In the genomic region with DNA sequence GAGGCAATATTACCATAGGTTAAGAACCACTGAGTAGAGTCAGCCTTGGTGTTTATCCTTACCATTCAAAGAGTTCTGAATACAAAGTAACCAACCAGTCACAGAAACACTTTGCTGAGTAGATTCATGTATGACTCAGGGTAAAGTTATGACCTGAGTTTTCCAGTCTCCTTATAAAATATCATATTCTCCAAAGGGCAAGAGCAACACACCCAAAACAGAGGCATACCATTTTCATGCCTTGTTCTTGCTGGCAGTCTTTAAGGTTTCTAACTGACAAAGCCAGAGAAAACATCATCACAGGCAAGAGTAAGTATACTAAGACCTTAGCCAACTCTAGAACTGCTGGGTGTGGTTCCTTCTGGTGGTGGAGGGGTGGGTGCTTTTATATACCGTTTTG, we compare ENCODE assay signal across 12 cellular contexts. TPM values are rescaled to one million over a fixed set of nuclear protein-coding genes. Genes with fewer than 3 reads are reported as not detected.
A peak's percentile ranks its signal among the peaks of the same experiment; 100 is the strongest.
DNase-seq lines count a peak whose midpoint lies in the region; ATAC-seq and TF ChIP-seq lines count a peak whose summit lies in the region.
"Had no signal": no experiment of that assay in that cellular context is flagged by ENCODE, and none has a peak within 500 bp of the region (broad histone marks: within the 10 kb centered on the region; RNA-seq: fewer than 3 reads in every experiment).

No MANE protein-coding gene starts in this region.

- POLR2A ChIA-PET in RWPE1 (lab: Yijun Ruan, JAX; ENCODE audit: low non-redundant PET) = interaction anchor here (0.6 to 0.7 kb wide), 2 partner anchors 11 to 282 kb away, joined by 3 to 5 read pairs; no protein-coding TSS in a partner anchor

- H3K36me3 ChIP-seq in esophagus squamous epithelium = peaks cover 0 to 6% (median 0%) of the 10 kb centered on the region in 3 donors
- H3K36me3 ChIP-seq in tibial nerve = no peaks in the 10 kb centered on the region
- H3K36me3 ChIP-seq in upper lobe of right lung = no peaks in the 10 kb centered on the region
- H3K36me3 ChIP-seq: pancreas had no signal

- 9% methylated on average over 1 of the region's 1 CpG for WGBS in esophagus squamous epithelium, 2 donors
- WGBS in tibial nerve, 2 donors = 22 to 34% methylated on average over 1 of the region's 1 CpG

- peaks cover 31% of the 10 kb centered on the region for H3K36me3 Mint-ChIP-seq in stimulated activated effector memory CD8-positive, alpha-beta T cell treated with anti-CD3 and anti-CD28 coated beads, Interleukin-12 subunit alpha, Interleukin-12 subunit beta, amount 100 ng/mL, for 72 hours

- H3K27me3 ChIP-seq in esophagus squamous epithelium (no peaks in the 10 kb centered on the region), tibial nerve (no peaks in the 10 kb centered on the region), upper lobe of right lung (no peaks in the 10 kb centered on the region)
- H3K27me3 ChIP-seq: dorsolateral prefrontal cortex, pancreas had no signal

- intact Hi-C loops in esophagus squamous epithelium (cut with DNase I) (no loop called here), upper lobe of right lung (cut with DNase I) (no loop called here)

- TF ChIP-seq POLR2A in esophagus squamous epithelium (IDR thresholded peaks at IDR 0.05) (no peak), tibial nerve (IDR thresholded peaks at IDR 0.05) (no peak)

- H3K27ac ChIP-seq in RWPE1 (peak overlapping the region; percentile 96), esophagus squamous epithelium (peak overlapping the region; percentile 61 to 98 (median 90)), tibial nerve (peak overlapping the region in 2 of 4 donors; percentile 56 to 99), upper lobe of right lung (no peak overlapping the region)
- H3K27ac ChIP-seq: pancreas had no signal

- no peaks in the 10 kb centered on the region for H3K9me3 ChIP-seq in esophagus squamous epithelium
- H3K9me3 ChIP-seq in tibial nerve = no peaks in the 10 kb centered on the region
- no peaks in the 10 kb centered on the region for H3K9me3 ChIP-seq in upper lobe of right lung
- H3K9me3 ChIP-seq: pancreas had no signal

- no peak for DNase-seq in activated CD4-positive, CD25-positive, alpha-beta regulatory T cell (lab: John Stamatoyannopoulos, UW)
- peak; percentile 76 for DNase-seq in RWPE1 (ENCODE audit: low spot score)
- DNase-seq in esophagus squamous epithelium (lab: John Stamatoyannopoulos, UW) = no peak
- no peak for DNase-seq in stimulated activated effector memory CD8-positive, alpha-beta T cell treated with anti-CD3 and anti-CD28 coated beads, Interleukin-12 subunit alpha, Interleukin-12 subunit beta, amount 100 ng/mL, for 72 hours (ENCODE audit: low spot score in 2 of 2)
- no peak for DNase-seq in COR-L47 (lab: John Stamatoyannopoulos, UW)
- no peak for DNase-seq in tibial nerve (ENCODE audit: low spot score in 2 of 2)
- no peak for DNase-seq in upper lobe of right lung
- DNase-seq: dorsolateral prefrontal cortex, pancreas, T-cell had no signal

- no peak overlapping the region for H3K4me3 Mint-ChIP-seq in stimulated activated effector memory CD8-positive, alpha-beta T cell treated with anti-CD3 and anti-CD28 coated beads, Interleukin-12 subunit alpha, Interleukin-12 subunit beta, amount 100 ng/mL, for 72 hours
- H3K4me3 Mint-ChIP-seq: B cell had no signal

- no peak for TF ChIP-seq EP300 in tibial nerve (IDR thresholded peaks at IDR 0.05)

- H3K9me3 Mint-ChIP-seq in stimulated activated effector memory CD8-positive, alpha-beta T cell treated with anti-CD3 and anti-CD28 coated beads, Interleukin-12 subunit alpha, Interleukin-12 subunit beta, amount 100 ng/mL, for 72 hours = no peaks in the 10 kb centered on the region
- H3K9me3 Mint-ChIP-seq: T-cell had no signal

- H3K4me3 ChIP-seq in esophagus squamous epithelium = peak overlapping the region in 1 of 4 donors; percentile 1
- no peak overlapping the region for H3K4me3 ChIP-seq in tibial nerve
- no peak overlapping the region for H3K4me3 ChIP-seq in upper lobe of right lung
- H3K4me3 ChIP-seq: dorsolateral prefrontal cortex, pancreas had no signal

- TF ChIP-seq CTCF in RWPE1 (conservative IDR thresholded peaks at IDR 0.05; ENCODE audit: low read depth) (no peak), esophagus squamous epithelium (IDR thresholded peaks at IDR 0.05) (no peak), tibial nerve (IDR thresholded peaks at IDR 0.05) (no peak), upper lobe of right lung (IDR thresholded peaks at IDR 0.05) (no peak)

- H3K4me1 ChIP-seq in esophagus squamous epithelium (peaks cover 32 to 76% (median 52%) of the 10 kb centered on the region in 3 donors), tibial nerve (peaks cover 0 to 77% (median 39%) of the 10 kb centered on the region in 4 donors), upper lobe of right lung (peaks cover 46% of the 10 kb centered on the region)

- peak overlapping the region; percentile 26 for H3K27ac Mint-ChIP-seq in stimulated activated effector memory CD8-positive, alpha-beta T cell treated with anti-CD3 and anti-CD28 coated beads, Interleukin-12 subunit alpha, Interleukin-12 subunit beta, amount 100 ng/mL, for 72 hours
- H3K27ac Mint-ChIP-seq: B cell, T-cell had no signal

- peaks cover 30% of the 10 kb centered on the region for H3K4me1 Mint-ChIP-seq in stimulated activated effector memory CD8-positive, alpha-beta T cell treated with anti-CD3 and anti-CD28 coated beads, Interleukin-12 subunit alpha, Interleukin-12 subunit beta, amount 100 ng/mL, for 72 hours

- CTCF ChIA-PET in RWPE1 (lab: Yijun Ruan, JAX) = no interaction called here

- peak; percentile 41 to 55 for ATAC-seq in activated CD4-positive, CD25-positive, alpha-beta regulatory T cell treated with anti-CD3 and anti-CD28 coated beads, Interleukin-2, amount 50 U/mL, for 24 hours
- ATAC-seq in stimulated activated effector memory CD8-positive, alpha-beta T cell treated with anti-CD3 and anti-CD28 coated beads, Interleukin-12 subunit alpha, Interleukin-12 subunit beta, amount 100 ng/mL, for 72 hours = peak; percentile 57
- ATAC-seq in upper lobe of right lung = no peak
- ATAC-seq: pancreas, T-cell had no signal

RNA-seq across cellular contexts. Expression of a gene that starts 3.2 kb away (rescaled TPM):
- total RNA-seq in esophagus squamous epithelium (10 to 100 TPM; 39.1 to 79.7 (median 55.3) TPM), tibial nerve (100 to 1,000 TPM in 1 of 4 donors, 10 to 100 TPM in 3; 81.4 to 102 (median 92.9) TPM), upper lobe of right lung (78.6 TPM)

RNA-seq across cellular contexts. Expression of a gene that starts 13.3 kb away (rescaled TPM):
- total RNA-seq in esophagus squamous epithelium = 10 to 100 TPM; 48.0 to 78.3 (median 58.4) TPM
- 100 to 1,000 TPM in 3 of 4 donors, 10 to 100 TPM in 1; 88.8 to 148 (median 116) TPM for total RNA-seq in tibial nerve
- 116 TPM for total RNA-seq in upper lobe of right lung

RNA-seq across cellular contexts. Expression of a gene that starts 53.8 kb away (rescaled TPM):
- total RNA-seq in esophagus squamous epithelium = 10 to 100 TPM in 1 of 4 donors, 1 to 10 TPM in 2, under 1 TPM in 1; 0.57 to 15.4 (median 4.5) TPM
- total RNA-seq in tibial nerve = 100 to 1,000 TPM; 140 to 185 (median 157) TPM
- total RNA-seq in upper lobe of right lung = 70.3 TPM
